ENCODE assay signal across 29 cellular contexts in the genomic region with DNA sequence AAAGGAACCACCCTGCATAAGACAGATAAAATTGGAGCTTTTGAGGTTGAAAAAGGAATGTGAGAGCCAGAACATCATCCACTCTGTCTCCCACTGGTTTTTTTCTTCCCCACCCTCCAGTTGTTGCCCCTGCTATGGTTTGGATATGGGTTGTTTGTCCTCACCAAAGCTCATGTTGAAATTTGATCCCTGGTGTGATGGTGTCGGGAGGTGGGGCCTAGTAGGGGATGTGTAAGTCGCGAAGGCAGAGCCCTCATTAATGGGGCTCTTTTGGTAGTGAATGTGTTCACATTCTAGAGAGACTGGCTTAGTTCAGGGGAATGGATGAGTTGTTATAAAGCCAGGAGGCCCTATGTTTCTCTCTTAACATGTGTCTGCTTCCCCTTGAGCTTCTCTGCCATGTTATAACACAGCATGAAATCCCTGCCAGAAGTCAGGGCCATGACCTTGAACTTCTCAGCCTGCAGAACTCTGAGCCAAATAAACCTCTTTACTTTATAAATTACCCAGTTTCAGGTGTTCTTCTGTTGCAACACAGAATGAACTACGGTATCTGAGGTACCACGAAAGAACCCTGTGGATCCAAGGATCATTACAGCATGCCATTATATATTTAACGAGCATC.
"Had no signal": no experiment of that assay in that cellular context is flagged by ENCODE, and none has a peak within 500 bp of the region (broad histone marks: within the 10 kb centered on the region; RNA-seq: fewer than 3 reads in every experiment).

No MANE protein-coding gene starts in this region.

- H3K27ac ChIP-seq: body of pancreas, breast epithelium, SJSA1 had no signal

- H3K27ac Mint-ChIP-seq: activated B cell treated with CpG ODN at 0.5 μM for 24 hours; activated CD8-positive, alpha-beta T cell treated with anti-CD3 and anti-CD28 coated beads for 36 hours; activated naive CD4-positive, alpha-beta T cell treated with anti-CD3 and anti-CD28 coated beads, Interleukin-2, amount 50 U/mL, for 24 hours; activated naive CD8-positive, alpha-beta T cell treated with anti-CD3 and anti-CD28 coated beads, Interleukin-2, amount 10 ng/mL, durations not matched to agents 7 days and 5 days; activated T-cell treated with anti-CD3 and anti-CD28 coated beads, Interleukin-2, amount 50 U/mL, for 72 hours; activated T-helper 17 cell treated with anti-CD3 and anti-CD28 coated beads, Interleukin-2, amount 50 U/mL, for 72 hours; T-helper 1 cell treated with Interleukin-12 subunit alpha and Interleukin-12 subunit beta and Interleukin-4 antibody, amounts not matched to agents 30 μg/mL and 1 μg/mL, for 36 hours; T-helper 2 cell treated with Interferon-gamma antibody and Interleukin-4, amounts not matched to agents 5 μg/mL and 100 μg/mL, for 36 hours had no signal

- H3K4me1 Mint-ChIP-seq: activated naive CD4-positive, alpha-beta T cell treated with anti-CD3 and anti-CD28 coated beads, Interleukin-2, amount 50 U/mL, for 24 hours; activated T-helper 17 cell treated with anti-CD3 and anti-CD28 coated beads, Interleukin-2, amount 50 U/mL, for 72 hours had no signal

- H3K4me1 ChIP-seq: body of pancreas, breast epithelium, SJSA1 had no signal

- ATAC-seq: activated CD8-positive, alpha-beta T cell treated with anti-CD3 and anti-CD28 coated beads for 36 hours; activated T-cell treated with anti-CD3 and anti-CD28 coated beads, Interleukin-2, amount 50 U/mL, for 72 hours; activated T-helper 17 cell treated with anti-CD3 and anti-CD28 coated beads, Interleukin-2, amount 50 U/mL, for 72 hours; body of pancreas; Panc1 had no signal

- H3K36me3 ChIP-seq: breast epithelium, SJSA1 had no signal

- H3K4me3 Mint-ChIP-seq: activated B cell treated with CpG ODN at 0.5 μM for 24 hours; activated CD8-positive, alpha-beta T cell treated with anti-CD3 and anti-CD28 coated beads for 36 hours; activated naive CD4-positive, alpha-beta T cell treated with anti-CD3 and anti-CD28 coated beads, Interleukin-2, amount 50 U/mL, for 24 hours; activated naive CD8-positive, alpha-beta T cell treated with anti-CD3 and anti-CD28 coated beads, Interleukin-2, amount 10 ng/mL, durations not matched to agents 7 days and 5 days; activated T-cell treated with anti-CD3 and anti-CD28 coated beads, Interleukin-2, amount 50 U/mL, for 72 hours; activated T-helper 17 cell treated with anti-CD3 and anti-CD28 coated beads, Interleukin-2, amount 50 U/mL, for 72 hours; T-helper 1 cell treated with Interleukin-12 subunit alpha and Interleukin-12 subunit beta and Interleukin-4 antibody, amounts not matched to agents 30 μg/mL and 1 μg/mL, for 36 hours; T-helper 2 cell treated with Interferon-gamma antibody and Interleukin-4, amounts not matched to agents 5 μg/mL and 100 μg/mL, for 36 hours had no signal

- H3K9me3 ChIP-seq: body of pancreas, breast epithelium, SJSA1, SK-N-SH had no signal

- DNase-seq: activated B cell treated with CpG ODN at 0.5 μM for 24 hours; activated CD4-positive, alpha-beta T cell treated with anti-CD3 and anti-CD28 coated beads for 48 hours; activated CD4-positive, alpha-beta T cell treated with anti-CD3 and anti-CD28 coated beads, Interleukin-2, amount 50 U/mL, for 4 hours; activated CD4-positive, CD25-positive, alpha-beta regulatory T cell treated with anti-CD3 and anti-CD28 coated beads, Interleukin-2, amount 50 U/mL, for 72 hours; activated CD8-positive, alpha-beta T cell treated with anti-CD3 and anti-CD28 coated beads for 36 hours; activated effector memory CD4-positive, alpha-beta T cell treated with anti-CD3 and anti-CD28 coated beads, Interleukin-2, amount 50 U/mL, for 16 hours; activated naive CD4-positive, alpha-beta T cell treated with Interleukin-2 at 50 U/mL for 16 hours; activated naive CD8-positive, alpha-beta T cell treated with anti-CD3 and anti-CD28 coated beads, Interleukin-2, amount 10 ng/mL, durations not matched to agents 7 days and 5 days; activated T-cell treated with anti-CD3 and anti-CD28 coated beads, Interleukin-2, amount 50 U/mL, for 1 hour; activated T-cell treated with anti-CD3 and anti-CD28 coated beads, Interleukin-2, amount 50 U/mL, for 72 hours; amygdala; body of pancreas; Karpas-422; KBM-7; NCI-H1105; NCI-H1417 treated with DMSO at 0.1 percent for 48 hours; NCI-H187 treated with DMSO at 0.1 percent for 48 hours; NCI-H2081; NCI-H345; NCI-H526 treated with DMSO at 0.1 percent for 48 hours; SHP77; SK-N-SH had no signal

- H3K4me3 ChIP-seq: body of pancreas, breast epithelium, SJSA1 had no signal

- H3K27me3 ChIP-seq: body of pancreas, breast epithelium, SJSA1 had no signal

- H3K36me3 Mint-ChIP-seq: activated naive CD4-positive, alpha-beta T cell treated with anti-CD3 and anti-CD28 coated beads, Interleukin-2, amount 50 U/mL, for 24 hours; activated naive CD8-positive, alpha-beta T cell treated with anti-CD3 and anti-CD28 coated beads, Interleukin-2, amount 10 ng/mL, durations not matched to agents 7 days and 5 days had no signal

- H3K9me3 Mint-ChIP-seq: activated B cell treated with CpG ODN at 0.5 μM for 24 hours; activated CD8-positive, alpha-beta T cell treated with anti-CD3 and anti-CD28 coated beads for 36 hours; activated naive CD4-positive, alpha-beta T cell treated with anti-CD3 and anti-CD28 coated beads, Interleukin-2, amount 50 U/mL, for 24 hours; activated naive CD8-positive, alpha-beta T cell treated with anti-CD3 and anti-CD28 coated beads, Interleukin-2, amount 10 ng/mL, durations not matched to agents 7 days and 5 days; activated T-cell treated with anti-CD3 and anti-CD28 coated beads, Interleukin-2, amount 50 U/mL, for 72 hours; activated T-helper 17 cell treated with anti-CD3 and anti-CD28 coated beads, Interleukin-2, amount 50 U/mL, for 72 hours; T-helper 2 cell treated with Interferon-gamma antibody and Interleukin-4, amounts not matched to agents 5 μg/mL and 100 μg/mL, for 36 hours had no signal

- H3K27me3 Mint-ChIP-seq: activated B cell treated with CpG ODN at 0.5 μM for 24 hours; activated naive CD4-positive, alpha-beta T cell treated with anti-CD3 and anti-CD28 coated beads, Interleukin-2, amount 50 U/mL, for 24 hours; activated naive CD8-positive, alpha-beta T cell treated with anti-CD3 and anti-CD28 coated beads, Interleukin-2, amount 10 ng/mL, durations not matched to agents 7 days and 5 days had no signal
